ENCODE assay signal across 1 cellular context in the genomic region with DNA sequence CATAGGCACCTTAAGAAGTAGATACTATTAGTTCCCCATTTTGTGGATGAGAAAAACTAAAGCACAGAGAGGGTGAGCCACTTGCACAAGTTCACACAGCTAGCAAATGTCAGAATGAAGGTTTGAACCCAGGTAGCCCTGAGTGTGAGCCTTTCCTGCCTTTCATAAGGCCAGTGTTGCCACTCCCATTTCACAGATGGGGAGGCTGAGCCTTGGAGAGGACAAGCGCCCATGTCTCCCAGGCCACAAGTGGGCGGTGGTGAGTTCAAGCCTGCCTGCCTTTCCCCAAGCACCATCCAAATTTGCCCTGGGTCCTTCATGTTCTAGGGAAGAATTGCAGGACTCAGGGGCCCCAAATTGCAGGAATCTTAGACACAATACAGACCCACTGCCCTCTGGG.
TF ChIP-seq lines count a peak whose summit lies in the region.

No MANE protein-coding gene starts in this region.

TF ChIP-seq in HCT116, 20 proteins besides CTCF, POLR2A, EP300 and RAD21 (continued from another document):
- no peak for TF ChIP-seq FOSL1 (IDR thresholded peaks at IDR 0.05; ENCODE audit: low read depth)
- no peak for TF ChIP-seq EZH2phosphoT487 (IDR thresholded peaks at IDR 0.05; ENCODE audit: borderline replicate concordance)
- TF ChIP-seq ELF1 (IDR thresholded peaks at IDR 0.05; ENCODE audit: borderline replicate concordance, low read depth), result no peak
- TF ChIP-seq YY1 (IDR thresholded peaks at IDR 0.05; ENCODE audit: extremely low read depth, insufficient replicate concordance, low read depth, low read length), result no peak
- no peak for TF ChIP-seq CBX3 (IDR thresholded peaks at IDR 0.05; ENCODE audit: low read depth)
- no peak for TF ChIP-seq SIN3A (IDR thresholded peaks at IDR 0.05; ENCODE audit: low read depth)
- no peak for TF ChIP-seq ZNF274 (IDR thresholded peaks at IDR 0.05; ENCODE audit: low read depth, low read length)
- TF ChIP-seq, protein P1, sequence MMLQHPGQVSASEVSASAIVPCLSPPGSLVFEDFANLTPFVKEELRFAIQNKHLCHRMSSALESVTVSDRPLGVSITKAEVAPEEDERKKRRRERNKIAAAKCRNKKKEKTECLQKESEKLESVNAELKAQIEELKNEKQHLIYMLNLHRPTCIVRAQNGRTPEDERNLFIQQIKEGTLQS (IDR thresholded peaks at IDR 0.05), result no peak
- no peak for TF ChIP-seq CEBPB (IDR thresholded peaks at IDR 0.05; ENCODE audit: low read depth)
